21 cellular contexts compared by ENCODE assay signal in the genomic region with DNA sequence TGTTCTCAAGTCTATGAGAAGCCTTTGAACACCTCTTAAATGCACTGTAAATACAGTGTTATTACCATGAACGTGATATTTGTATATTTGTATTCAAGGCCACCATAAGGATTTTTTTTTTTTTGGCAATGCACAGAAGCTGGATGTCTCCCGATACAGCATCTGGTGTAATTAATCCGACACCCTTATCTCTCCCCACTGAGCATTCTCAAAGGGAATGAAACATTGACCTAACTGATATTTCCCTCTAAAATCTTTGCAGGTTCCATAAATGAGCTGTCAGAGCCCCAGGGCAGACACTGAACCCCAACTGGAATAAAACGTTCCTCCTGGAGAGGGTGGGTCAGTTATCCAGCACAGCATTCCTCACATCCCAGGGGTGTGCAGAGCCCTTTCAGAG.
"Had no signal": no experiment of that assay in that cellular context is flagged by ENCODE, and none has a peak within 500 bp of the region (broad histone marks: within the 10 kb centered on the region; RNA-seq: fewer than 3 reads in every experiment).

No MANE protein-coding gene starts in this region.

- H3K9me3 ChIP-seq: Peyer's patch had no signal

- FAIRE-seq: HepG2 had no signal

- H3K4me2 ChIP-seq: KMS-11 had no signal

- H3K27me3 ChIP-seq: Peyer's patch had no signal

- DNase-seq: IMR-90; Kasumi-1; MM.1S; NCI-H1092 treated with DMSO at 0.1 percent for 48 hours; NCI-H1436; NCI-H1694 treated with DMSO at 0.1 percent for 48 hours; NCI-H1930; NCI-H2081; NCI-H2107; NCI-H2227 treated with DMSO at 0.1 percent for 48 hours; NCI-H524; NCI-H526 treated with DMSO at 0.1 percent for 48 hours; NCI-H748 treated with DMSO at 0.1 percent for 48 hours; NK-92 treated with Interleukin-12 subunit alpha and Interleukin-12 subunit beta, amount 100 ng/mL, for 24 hours; PC-3; Peyer's patch; RPMI8226; SHP77; T-helper 2 cell had no signal

- ATAC-seq: HepG2, PC-3 had no signal

- H3K9ac ChIP-seq: KMS-11 had no signal

- H3K4me3 ChIP-seq: Peyer's patch had no signal

- H3K4me1 ChIP-seq: Peyer's patch had no signal

- H3K27ac ChIP-seq: KMS-11, Peyer's patch had no signal

- H3K36me3 ChIP-seq: Peyer's patch had no signal
